Comparison of ENCODE assay signal across 2 cellular contexts in the genomic region with DNA sequence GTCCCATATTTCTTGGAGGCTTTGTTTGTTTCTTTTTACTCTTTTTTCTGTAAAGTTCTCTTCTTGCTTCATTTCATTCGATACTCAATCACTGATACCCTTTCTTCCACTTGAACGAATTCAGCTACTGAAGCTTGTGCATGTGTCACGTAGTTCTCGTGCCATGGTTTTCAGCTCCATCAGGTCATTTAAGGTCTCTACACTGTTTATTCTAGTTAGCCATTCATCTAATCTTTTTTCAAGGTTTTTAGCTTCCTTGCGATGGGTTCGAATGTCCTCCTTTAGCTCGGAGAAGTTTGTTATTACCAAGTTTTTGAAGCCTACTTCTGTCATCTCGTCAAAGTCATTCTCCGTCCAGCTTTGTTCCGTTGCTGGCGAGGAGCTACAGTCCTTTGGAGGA. TPM values are rescaled to one million over a fixed set of nuclear protein-coding genes. Genes with fewer than 3 reads are reported as not detected.
"Had no signal": no experiment of that assay in that cellular context is flagged by ENCODE, and none has a peak within 500 bp of the region (broad histone marks: within the 10 kb centered on the region; RNA-seq: fewer than 3 reads in every experiment).

No MANE protein-coding gene starts in this region.

RNA-seq across cellular contexts. Expression of gene CRYM, which starts 55.6 kb away (rescaled TPM):
- total RNA-seq: GM23248, HFFc6 had no signal
- polyA plus RNA-seq: GM23248 had no signal
